ENCODE assay signal across 15 cellular contexts in genomic region chr11:79174045-79175008, GRCh38.
A peak's percentile ranks its signal among the peaks of the same experiment; 100 is the strongest.
DNase-seq lines count a peak whose midpoint lies in the region; ATAC-seq and TF ChIP-seq lines count a peak whose summit lies in the region.
"Had no signal": no experiment of that assay in that cellular context is flagged by ENCODE, and none has a peak within 500 bp of the region (broad histone marks: within the 10 kb centered on the region; RNA-seq: fewer than 3 reads in every experiment).

No MANE protein-coding gene starts in this region.

- H3K27ac ChIP-seq in IMR-90 (ENCODE audit: insufficient read depth, low read length) = no peak overlapping the region
- H3K27ac ChIP-seq: brain microvascular endothelial cell, neutrophil, SJSA1 had no signal

- H3K4me2 ChIP-seq in IMR-90 (ENCODE audit: low read depth, low read length) = peak overlapping the region; percentile 67; the same call in 1 of the 2 replicates

- no peak overlapping the region for H2BK20ac ChIP-seq in IMR-90 (ENCODE audit: low read depth, low read length)

- H3K36me3 ChIP-seq in IMR-90 (ENCODE audit: control insufficient read depth, insufficient read depth, low read length) = no peaks in the 10 kb centered on the region
- H3K36me3 ChIP-seq: brain microvascular endothelial cell, neutrophil, SJSA1 had no signal

- no peak overlapping the region for H2AK9ac ChIP-seq in IMR-90 (replicated peaks; ENCODE audit: low read depth, low read length, poor library complexity)

- CTCF ChIA-PET in IMR-90 (lab: Yijun Ruan, JAX) = no interaction called here

- H4K8ac ChIP-seq in IMR-90 (ENCODE audit: low read depth in 2 of 2, low read length in 2 of 2) = no peak overlapping the region

- H3K18ac ChIP-seq in IMR-90 (ENCODE audit: low read depth, low read length) = no peak overlapping the region

- H2AK5ac ChIP-seq in IMR-90 (ENCODE audit: low read depth, low read length) = no peak overlapping the region

- H2BK120ac ChIP-seq in IMR-90 (ENCODE audit: low read depth, low read length) = no peak overlapping the region

- H3K79me1 ChIP-seq in IMR-90 (ENCODE audit: low read depth in 1 of 2, low read length in 2 of 2) = no peaks in the 10 kb centered on the region

- H2AFZ ChIP-seq in IMR-90 (replicated peaks; ENCODE audit: low read length, poor library complexity) = no peak overlapping the region

- no peak overlapping the region for H3K9ac ChIP-seq in IMR-90 (ENCODE audit: low read depth, low read length)

- in situ Hi-C loops in IMR-90 (cut with MboI; ENCODE audit: low sequenced_read_pairs) = no loop called here
- in situ Hi-C loops in astrocyte of the spinal cord (cut with HindIII; ENCODE audit: low sequenced_read_pairs) = no loop called here

- TF ChIP-seq CTCF in IMR-90 (conservative IDR thresholded peaks at IDR 0.05; ENCODE audit: low read depth, low read length) (no peak), astrocyte of the spinal cord (IDR thresholded peaks at IDR 0.05; ENCODE audit: low read depth, low read length) (no peak)

- no peak overlapping the region for H2BK15ac ChIP-seq in IMR-90 (ENCODE audit: low read depth, low read length)

- H3K4me3 ChIP-seq in IMR-90 (ENCODE audit: insufficient read depth, low read depth, low read length) (no peak overlapping the region), astrocyte of the spinal cord (ENCODE audit: low read depth, low read length) (no peak overlapping the region)
- H3K4me3 ChIP-seq: SJSA1 had no signal

- no peak for TF ChIP-seq RAD21 in IMR-90 (IDR thresholded peaks at IDR 0.05; ENCODE audit: low read length)

- POLR2A ChIA-PET in IMR-90 (lab: Charles Lee; ENCODE audit: unreplicated experiment) = no interaction called here

- no peak overlapping the region for H4K5ac ChIP-seq in IMR-90 (ENCODE audit: low read depth, low read length)

- dilution Hi-C loops in IMR-90 (cut with HindIII; ENCODE audit: low sequenced_read_pairs, unreplicated experiment) = no loop called here

- H4K91ac ChIP-seq in IMR-90 (ENCODE audit: insufficient read depth, low read depth, low read length) = no peak overlapping the region

- peak overlapping the region; percentile 29; the same call in 1 of the 2 replicates for H3K23ac ChIP-seq in IMR-90 (ENCODE audit: low read depth, low read length)

- no peaks in the 10 kb centered on the region for H4K20me1 ChIP-seq in IMR-90 (ENCODE audit: insufficient read depth, low read length)

- no peaks in the 10 kb centered on the region for H3K27me3 ChIP-seq in IMR-90 (ENCODE audit: control insufficient read depth, insufficient read depth, low read length)
- H3K27me3 ChIP-seq: brain microvascular endothelial cell, neutrophil, SJSA1 had no signal

- H3K56ac ChIP-seq in IMR-90 (ENCODE audit: extremely low read depth, insufficient read depth, low read length) = no peak overlapping the region

- TF ChIP-seq POLR2A in IMR-90 (IDR thresholded peaks at IDR 0.05; ENCODE audit: low read depth, low read length) = no peak

- intact Hi-C loops in IMR-90 (cut with micrococcal nuclease) = no loop called here

- ATAC-seq in IMR-90 (ENCODE audit: low read depth) = peak; percentile 28; the same call in 1 of the 2 replicates
- no peak for ATAC-seq in HG02884 (IDR thresholded peaks at IDR 0.05; ENCODE audit: unreplicated experiment)
- ATAC-seq: stimulated activated naive CD8-positive, alpha-beta T cell treated with anti-CD3 and anti-CD28 coated beads, Interleukin-15, Interleukin-2, amounts not matched to agents 100 U/mL and 50 U/mL, for 24 hours had no signal

- no peak overlapping the region for H3K4ac ChIP-seq in IMR-90 (ENCODE audit: low read depth, low read length)

- no peaks in the 10 kb centered on the region for H3K9me3 ChIP-seq in IMR-90 (ENCODE audit: control insufficient read depth, insufficient read depth, low read length)
- H3K9me3 ChIP-seq: neutrophil, SJSA1 had no signal

- H2BK5ac ChIP-seq in IMR-90 (ENCODE audit: low read depth, low read length, poor library complexity, severe bottlenecking) = no peak overlapping the region

- 78% methylated on average over 1 of the region's 7 CpGs; no CpG with 5 or more reads in 1 of the 2 experiments for WGBS in IMR-90 (ENCODE audit: extremely low coverage in 2 of 2, insufficient read length in 1 of 2), 2 experiments

- H3K9me1 ChIP-seq in IMR-90 (ENCODE audit: insufficient read depth, low read length) = no peaks in the 10 kb centered on the region; the same call in 1 of the 2 replicates

- peaks cover 11% of the 10 kb centered on the region for H3K4me1 ChIP-seq in IMR-90 (ENCODE audit: control insufficient read depth, insufficient read depth, low read length)
- H3K4me1 ChIP-seq: SJSA1 had no signal

- DNase-seq in IMR-90 = peak; percentile 25
- peak; percentile 26 for DNase-seq in astrocyte of the spinal cord (ENCODE audit: low read depth, low spot score)
- DNase-seq in iPS DF 4.7 (ENCODE audit: extremely low read depth, low spot score) = peak; percentile 3
- DNase-seq in stromal cell of bone marrow (ENCODE audit: low read depth) = peak; percentile 11
- DNase-seq in NCI-H2081 treated with DMSO at 0.1 percent for 48 hours (lab: John Stamatoyannopoulos, UW) = no peak
- no peak for DNase-seq in KG1 (lab: John Stamatoyannopoulos, UW)
- DNase-seq: activated T-cell treated with anti-CD3 and anti-CD28 coated beads, Interleukin-2, amount 50 U/mL, for 48 hours; DMS 273 treated with DMSO at 0.1 percent for 48 hours; NCI-H524 treated with DMSO at 0.1 percent for 48 hours; stimulated activated CD4-positive, alpha-beta T cell treated with anti-CD3 and anti-CD28 coated beads, Interleukin-4, amount 100 ng/mL, for 24 hours; stimulated activated naive CD8-positive, alpha-beta T cell treated with anti-CD3 and anti-CD28 coated beads, Interleukin-15, Interleukin-2, amounts not matched to agents 100 U/mL and 50 U/mL, for 24 hours had no signal

- BruUV-seq in IMR-90 (replicated peaks; lab: Mats Ljungman, UMichigan) = no TSS peak

- H3K14ac ChIP-seq in IMR-90 (replicated peaks; ENCODE audit: low read depth, low read length) = no peak overlapping the region

TF ChIP-seq in IMR-90, 13 proteins besides CTCF, POLR2A, EP300 and RAD21:
- TF ChIP-seq RCOR1 (IDR thresholded peaks at IDR 0.05; ENCODE audit: insufficient replicate concordance, low read length) = no peak
- no peak for TF ChIP-seq MAZ (IDR thresholded peaks at IDR 0.05; ENCODE audit: borderline replicate concordance, low read depth, low read length)
- no peak for TF ChIP-seq FOS (IDR thresholded peaks at IDR 0.05; ENCODE audit: low read depth, low read length)
- TF ChIP-seq RFX5 (IDR thresholded peaks at IDR 0.05; ENCODE audit: low read depth, low read length) = no peak
- TF ChIP-seq BHLHE40 (IDR thresholded peaks at IDR 0.05; ENCODE audit: low read depth, low read length) = no peak
- TF ChIP-seq USF2 (IDR thresholded peaks at IDR 0.05; ENCODE audit: low read depth, low read length) = no peak
TF ChIP-seq in IMR-90: peak in this region for 0.

Comparison
In these comparisons a context has a peak if more than half of its experiments do, and no peak if none do; other contexts are left out.
1. DNase-seq: peak in IMR-90 (single experiment), astrocyte of the spinal cord (single experiment), iPS DF 4.7 (single experiment) and stromal cell of bone marrow (single experiment); none in NCI-H2081 treated with DMSO at 0.1 percent for 48 hours (single experiment) and KG1 (single experiment).